Comparison of ENCODE assay signal across 11 cellular contexts in genomic region chr10:7826971-7827370, GRCh38. TPM values are rescaled to one million over a fixed set of nuclear protein-coding genes. Genes with fewer than 3 reads are reported as not detected.
DNase-seq lines count a peak whose midpoint lies in the region; ATAC-seq and TF ChIP-seq lines count a peak whose summit lies in the region.
"Had no signal": no experiment of that assay in that cellular context is flagged by ENCODE, and none has a peak within 500 bp of the region (broad histone marks: within the 10 kb centered on the region; RNA-seq: fewer than 3 reads in every experiment).

No MANE protein-coding gene starts in this region.

- ATAC-seq in HCT116 (peak; percentile 86), HG03139 (IDR thresholded peaks at IDR 0.05; ENCODE audit: unreplicated experiment) (no peak), GM21723 (IDR thresholded peaks at IDR 0.05; ENCODE audit: unreplicated experiment) (no peak)
- ATAC-seq: T-cell had no signal

- no peak overlapping the region for H3K9ac ChIP-seq in HCT116 (ENCODE audit: low read length)

- no peak overlapping the region for H3K4me3 ChIP-seq in AG10803 (ENCODE audit: low read length)
- no peak overlapping the region for H3K4me3 ChIP-seq in HCT116 (replicated peaks in 1 of 2; ENCODE audit: low read depth in 1 of 2, low read length in 2 of 2)
- H3K4me3 ChIP-seq in astrocyte of the cerebellum (ENCODE audit: low read depth, low read length): no peak overlapping the region

- no TSS peak for BruUV-seq in HCT116 (replicated peaks; lab: Mats Ljungman, UMichigan)

- no peaks in the 10 kb centered on the region for H3K27me3 ChIP-seq in HCT116 (ENCODE audit: insufficient read depth, low read length)

- peaks cover 4 to 9% of the 10 kb centered on the region in 2 experiments; a peak in 3 of 4 replicates for H3K36me3 ChIP-seq in HCT116 (ENCODE audit: control insufficient read depth in 1 of 2, insufficient read depth in 2 of 2, low read length in 2 of 2)

- peaks cover 7% of the 10 kb centered on the region; the same call in 1 of the 2 replicates for H3K79me2 ChIP-seq in HCT116 (ENCODE audit: insufficient read depth, low read length)

- DNase-seq in AG10803 (ENCODE audit: low read depth) (peak; percentile 19), HCT116 (ENCODE audit: low read depth, low spot score) (no peak), astrocyte of the cerebellum (ENCODE audit: low read depth) (no peak), iris pigment epithelial cell (ENCODE audit: low read depth) (peak; percentile 80), T-helper 2 cell (no peak), NCI-H2171 (lab: John Stamatoyannopoulos, UW) (no peak)
- DNase-seq: activated T-cell treated with anti-CD3 and anti-CD28 coated beads, Interleukin-2, amount 50 U/mL, for 1 hour; NCI-H446; T-cell had no signal

- H2AFZ ChIP-seq in HCT116 (ENCODE audit: low read depth, low read length, poor library complexity, severe bottlenecking): no peak overlapping the region

- RAD21 ChIA-PET in HCT116 (lab: Charles Lee; ENCODE audit: low non-redundant PET in 1 of 2, low total read pairs in 2 of 2, uncharacterized antibody in 2 of 2, unreplicated experiment in 2 of 2): no interaction called here

- POLR2A ChIA-PET in HCT116 (lab: Charles Lee): no interaction called here

- H3K9me3 ChIP-seq in HCT116 (ENCODE audit: control insufficient read depth in 1 of 2, insufficient read depth in 1 of 2, low read depth in 1 of 2, low read length in 2 of 2): no peaks in the 10 kb centered on the region

- intact Hi-C loops in HCT116 (cut with micrococcal nuclease): no loop called here

- peak overlapping the region; percentile 8; the same call in 1 of the 2 replicates for H3K4me2 ChIP-seq in HCT116 (ENCODE audit: low read length)

- in situ Hi-C loops in astrocyte of the cerebellum (cut with HindIII; ENCODE audit: low sequenced_read_pairs): no loop called here

- TF ChIP-seq RAD21 in HCT116 (IDR thresholded peaks at IDR 0.05; ENCODE audit: low read depth): no peak

- H3K9me2 ChIP-seq in HCT116 (ENCODE audit: insufficient read depth): no peaks in the 10 kb centered on the region

- 0 out of 2 replicates have a peak overlapping the region, but pooled peaks have one; percentile 1 for H3K27ac ChIP-seq in HCT116 (ENCODE audit: low read depth, low read length)

- peaks cover 6 to 9% of the 10 kb centered on the region in 2 experiments; a peak in 3 of 4 replicates for H3K4me1 ChIP-seq in HCT116 (ENCODE audit: control insufficient read depth in 1 of 2, insufficient read depth in 2 of 2, low read length in 2 of 2)

- H4K20me1 ChIP-seq in HCT116 (ENCODE audit: insufficient read depth): no peaks in the 10 kb centered on the region

- no peak for TF ChIP-seq POLR2A in HCT116 (IDR thresholded peaks at IDR 0.05; ENCODE audit: borderline replicate concordance, extremely low read depth, insufficient read depth, insufficient read length)

- TF ChIP-seq CTCF in AG10803 (conservative IDR thresholded peaks at IDR 0.05; ENCODE audit: low read length) (no peak), HCT116 (IDR thresholded peaks at IDR 0.05 in 2 of 3, conservative IDR thresholded peaks at IDR 0.05 in 1 of 3; ENCODE audit: borderline replicate concordance in 1 of 3, insufficient read depth in 1 of 3, low read depth in 2 of 3, low read length in 2 of 3) (peak in 2 of 3 experiments; percentile 23 to 25; a peak in 1 of 6 replicates), astrocyte of the cerebellum (IDR thresholded peaks at IDR 0.05; ENCODE audit: low read depth, low read length, missing control alignments) (peak; percentile 26)

- CTCF ChIA-PET in HCT116 (lab: Charles Lee): no interaction called here

TF ChIP-seq in HCT116, 20 proteins besides CTCF, POLR2A, EP300 and RAD21:
- TF ChIP-seq CBX3 (IDR thresholded peaks at IDR 0.05; ENCODE audit: low read depth) (no peak), SP1 (IDR thresholded peaks at IDR 0.05; ENCODE audit: low read depth) (no peak)

RNA-seq across cellular contexts. Expression of gene TAF3, which starts 8.7 kb away (rescaled TPM):
- 8.0 TPM for total RNA-seq in HCT116 (2021; ENCODE audit: unreplicated experiment)
- 3.1 and 3.3 TPM in 2 replicates for polyA plus RNA-seq in HCT116 (2012)

RNA-seq across cellular contexts. Expression of gene ATP5F1C, which starts 39.0 kb away (rescaled TPM):
- 292 TPM for total RNA-seq in HCT116 (2021; ENCODE audit: unreplicated experiment)
- polyA plus RNA-seq in HCT116 (2012): 149 and 196 TPM in 2 replicates

RNA-seq across cellular contexts. Expression of gene KIN, which starts 39.2 kb away (rescaled TPM):
- 13.6 TPM for total RNA-seq in HCT116 (2021; ENCODE audit: unreplicated experiment)
- 1.7 and 3.9 TPM in 2 replicates for polyA plus RNA-seq in HCT116 (2012)

Comparison
In these comparisons a context has a peak if more than half of its experiments do, and no peak if none do; other contexts are left out.
1. DNase-seq: peak in AG10803 (single experiment) and iris pigment epithelial cell (single experiment); none in HCT116 (single experiment), astrocyte of the cerebellum (single experiment), T-helper 2 cell (0 of 5) and NCI-H2171 (single experiment).